8 cellular contexts compared by ENCODE assay signal in the genomic region with DNA sequence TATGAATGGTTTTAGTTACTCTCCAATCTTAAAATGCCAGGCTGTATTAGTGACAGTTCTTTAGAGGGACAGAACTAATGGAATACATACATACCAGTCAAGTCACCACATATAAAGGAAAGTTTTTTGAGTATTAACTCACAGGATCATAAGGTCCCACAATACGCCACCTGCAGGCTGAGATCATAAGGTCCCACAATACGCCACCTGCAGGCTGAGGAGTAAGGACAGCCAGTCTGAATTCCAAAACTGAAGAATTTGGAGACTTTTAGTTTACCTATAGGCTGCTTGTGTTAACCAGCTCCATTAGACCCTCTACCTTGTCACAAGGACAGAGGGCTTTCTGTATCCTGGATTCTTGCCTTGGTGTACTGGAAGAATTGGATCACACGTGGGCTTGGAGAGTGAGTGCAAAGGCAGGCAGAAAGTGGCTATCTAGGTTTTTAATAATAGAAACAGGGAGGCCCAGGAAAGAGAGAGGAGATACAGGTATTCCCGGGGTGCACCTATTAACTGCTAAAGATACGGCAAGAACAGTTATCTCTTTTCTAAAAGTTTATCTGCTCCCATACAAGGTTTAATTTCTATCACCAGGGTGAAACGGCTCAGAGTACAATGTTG.
A peak's percentile ranks its signal among the peaks of the same experiment; 100 is the strongest.
DNase-seq lines count a peak whose midpoint lies in the region; ATAC-seq, FAIRE-seq and TF ChIP-seq lines count a peak whose summit lies in the region.

No MANE protein-coding gene starts in this region.

- no peak overlapping the region for H3K27ac ChIP-seq in body of pancreas

- H3K9me3 ChIP-seq in body of pancreas: no peaks in the 10 kb centered on the region

- H3K9me3 Mint-ChIP-seq in natural killer cell: no peaks in the 10 kb centered on the region

- TF ChIP-seq CTCF in LNCAP (IDR thresholded peaks at IDR 0.05): peak; percentile 83
- TF ChIP-seq CTCF in body of pancreas (IDR thresholded peaks at IDR 0.05): peak; percentile 41 to 86 (median 52)
- no peak for TF ChIP-seq CTCF in natural killer cell (IDR thresholded peaks at IDR 0.05)

- ATAC-seq in GM18498 (IDR thresholded peaks at IDR 0.05; ENCODE audit: unreplicated experiment) (peak; percentile 81), body of pancreas (no peak), sciatic nerve (no peak), natural killer cell (no peak)

- no peak overlapping the region for H3K4me3 Mint-ChIP-seq in natural killer cell

- H3K36me3 Mint-ChIP-seq in natural killer cell: no peaks in the 10 kb centered on the region

- intact Hi-C loops in body of pancreas (cut with DNase I) (no loop called here), sciatic nerve (cut with DNase I) (no loop called here), natural killer cell (cut with micrococcal nuclease) (no loop called here)

- TF ChIP-seq POLR2A in H54 (IDR thresholded peaks at IDR 0.05; ENCODE audit: low read depth, low read length): no peak
- TF ChIP-seq POLR2A in body of pancreas (IDR thresholded peaks at IDR 0.05): no peak

- H3K4me1 ChIP-seq in body of pancreas: no peaks in the 10 kb centered on the region

- H3K4me3 ChIP-seq in body of pancreas: no peak overlapping the region

- 28 to 39% methylated on average over 6 of the region's 6 CpGs for WGBS in body of pancreas, 2 donors

- H3K27ac Mint-ChIP-seq in natural killer cell: no peak overlapping the region

- no peaks in the 10 kb centered on the region for H3K36me3 ChIP-seq in body of pancreas (replicated peaks in 1 of 2; ENCODE audit: insufficient read depth in 1 of 2, low read depth in 2 of 2)

- no peak for DNase-seq in H54 (ENCODE audit: insufficient read length, low spot score)
- peak in 3 of 4 donors; percentile 31 to 59 (median 35) for DNase-seq in body of pancreas
- peak; percentile 15 for DNase-seq in renal cortical epithelial cell (ENCODE audit: low read depth)
- no peak for DNase-seq in sciatic nerve (ENCODE audit: low spot score)
- DNase-seq in natural killer cell: no peak
- DNase-seq in NCI-H1436 (lab: John Stamatoyannopoulos, UW): no peak

- H3K4me1 Mint-ChIP-seq in natural killer cell: no peaks in the 10 kb centered on the region

- no peaks in the 10 kb centered on the region for H3K27me3 ChIP-seq in body of pancreas

- peak; percentile 87 for FAIRE-seq in H54 (lab: Jason Lieb, UNC)

- H3K27me3 Mint-ChIP-seq in natural killer cell (ENCODE audit: low read depth in 2 of 2): no peaks in the 10 kb centered on the region

Comparison
In these comparisons a context has a peak if more than half of its experiments do, and no peak if none do; other contexts are left out.
1. DNase-seq: peak in body of pancreas (3 of 4) and renal cortical epithelial cell (single experiment); none in H54 (single experiment), sciatic nerve (single experiment), natural killer cell (single experiment) and NCI-H1436 (single experiment).